In genomic region chr4:152090543-152090942, GRCh38 we compare ENCODE assay signal across 12 cellular contexts.
DNase-seq lines count a peak whose midpoint lies in the region; ATAC-seq, FAIRE-seq and TF ChIP-seq lines count a peak whose summit lies in the region.
"Had no signal": no experiment of that assay in that cellular context is flagged by ENCODE, and none has a peak within 500 bp of the region (broad histone marks: within the 10 kb centered on the region; RNA-seq: fewer than 3 reads in every experiment).

No MANE protein-coding gene starts in this region.

- H2AFZ ChIP-seq in K562 (ENCODE audit: low read depth, low read length) (no peak overlapping the region), PC-9 (no peak overlapping the region)

- H3K9me3 ChIP-seq in K562 (replicated peaks; ENCODE audit: control insufficient read depth, insufficient read depth, low read depth, low read length), result no peaks in the 10 kb centered on the region
- no peaks in the 10 kb centered on the region for H3K9me3 ChIP-seq in naive thymus-derived CD4-positive, alpha-beta T cell (ENCODE audit: control insufficient read depth in 2 of 3, low read length in 3 of 3)
- H3K9me3 ChIP-seq in PC-9 (ENCODE audit: insufficient read depth, low read depth), result no peaks in the 10 kb centered on the region

- POLR2A ChIA-PET in K562 (lab: Yijun Ruan, JAX), result interaction anchor here (0.6 kb wide), 1 partner anchor 214 kb away, joined by 3 read pairs; no protein-coding TSS in a partner anchor
- POLR2A ChIA-PET in naive thymus-derived CD4-positive, alpha-beta T cell (lab: Charles Lee), result interaction anchor here (0.6 to 6.0 kb wide), 7 partner anchors 10 to 340 kb away, joined by 3 to 39 read pairs (median 3); no protein-coding TSS in a partner anchor
- POLR2A ChIA-PET in PC-9 (lab: Charles Lee; ENCODE audit: unreplicated experiment), result interaction anchor here (0.6 kb wide), 1 partner anchor 332 kb away, joined by 4 read pairs; no protein-coding TSS in a partner anchor

- H4K20me1 ChIP-seq in K562 (replicated peaks; ENCODE audit: control insufficient read depth, insufficient read depth, low read length), result no peaks in the 10 kb centered on the region
- H4K20me1 ChIP-seq in PC-9 (ENCODE audit: insufficient read depth), result no peaks in the 10 kb centered on the region

- H3K36me3 ChIP-seq in K562 (ENCODE audit: control insufficient read depth, insufficient read depth, low read length), result no peaks in the 10 kb centered on the region
- H3K36me3 ChIP-seq in naive thymus-derived CD4-positive, alpha-beta T cell (ENCODE audit: control insufficient read depth in 2 of 3, insufficient read depth in 3 of 3, low read length in 3 of 3), result no peaks in the 10 kb centered on the region
- H3K36me3 ChIP-seq in PC-9 (ENCODE audit: low read depth), result no peaks in the 10 kb centered on the region

- BruUV-seq in K562 (replicated peaks; lab: Mats Ljungman, UMichigan), result no TSS peak
- no TSS peak for BruUV-seq in PC-9 (replicated peaks; lab: Mats Ljungman, UMichigan)

- no peaks in the 10 kb centered on the region for H3F3A ChIP-seq in PC-9 (ENCODE audit: insufficient read depth, low read depth)

- ATAC-seq in K562, result peak; percentile 44; the same call in 2 of the 3 replicates
- no peak for ATAC-seq in naive thymus-derived CD4-positive, alpha-beta T cell
- no peak for ATAC-seq in GM18907 (IDR thresholded peaks at IDR 0.05; ENCODE audit: unreplicated experiment)

- H3K4me1 Mint-ChIP-seq in naive thymus-derived CD4-positive, alpha-beta T cell, result peaks cover 29 to 88% (median 74%) of the 10 kb centered on the region in 7 donors

- H3K36me3 Mint-ChIP-seq in naive thymus-derived CD4-positive, alpha-beta T cell, result peaks cover 0 to 21% (median 0%) of the 10 kb centered on the region in 5 donors

- H3K27me3 Mint-ChIP-seq in naive thymus-derived CD4-positive, alpha-beta T cell, result no peaks in the 10 kb centered on the region

- in situ Hi-C loops in K562 (cut with MboI), result no loop called here

- intact Hi-C loops in K562 (cut with micrococcal nuclease), result no loop called here
- intact Hi-C loops in naive thymus-derived CD4-positive, alpha-beta T cell (cut with micrococcal nuclease), result loop anchor here in 1 of 2 donors (1.0 kb wide), 2 partner anchors 10 kb away; no protein-coding TSS in a partner anchor
- intact Hi-C loops in PC-9 (cut with micrococcal nuclease; ENCODE audit: unreplicated experiment), result no loop called here

- TF ChIP-seq POLR2A in K562 (conservative IDR thresholded peaks at IDR 0.05), result no peak

- DNase-seq in DMS53 (lab: John Stamatoyannopoulos, UW) (peak; percentile 40), DMS53 treated with DMSO at 0.1 percent for 48 hours (lab: John Stamatoyannopoulos, UW; ENCODE audit: unreplicated experiment) (no peak), NCI-H226 (peak; percentile 54), K562 (ENCODE audit: extremely low read depth in 1 of 4, low spot score in 3 of 4) (no peak), PC-9 (no peak), NCI-H1048 (lab: John Stamatoyannopoulos, UW) (no peak)
- DNase-seq in naive thymus-derived CD4-positive, alpha-beta T cell, result peak in 3 of 9 donors; percentile 16 to 44 (median 39)
- DNase-seq: NCI-H2171; stimulated activated CD4-positive, alpha-beta T cell treated with anti-CD3 and anti-CD28 coated beads, Interleukin-12 subunit alpha, Interleukin-12 subunit beta, amount 100 ng/mL, for 4 hours; stimulated activated CD8-positive, alpha-beta memory T cell treated with anti-CD3 and anti-CD28 coated beads, Interleukin-4, amount 100 ng/mL, for 48 hours had no signal

- 3% methylated on average over 8 of the region's 8 CpGs for WGBS in K562 (ENCODE audit: insufficient coverage, low coverage, missing lambda C conversion rate)

- no peak overlapping the region for H3K9ac ChIP-seq in K562 (ENCODE audit: insufficient read depth in 1 of 2, low read depth in 2 of 2, low read length in 2 of 2)

- TF ChIP-seq CTCF in K562 (IDR thresholded peaks at IDR 0.05 in 2 of 3, conservative IDR thresholded peaks at IDR 0.05 in 1 of 3; ENCODE audit: insufficient read depth in 2 of 3, low read depth in 1 of 3, low read length in 3 of 3), result no peak
- no peak for TF ChIP-seq CTCF in PC-9 (conservative IDR thresholded peaks at IDR 0.05)

- H3K9me3 Mint-ChIP-seq in naive thymus-derived CD4-positive, alpha-beta T cell, result peaks cover 0 to 2% (median 0%) of the 10 kb centered on the region in 11 donors

- H3K27ac Mint-ChIP-seq in naive thymus-derived CD4-positive, alpha-beta T cell, result peak overlapping the region in 5 of 9 donors; percentile 70 to 96 (median 92)

- H3K4me1 ChIP-seq in K562 (replicated peaks in 1 of 2; ENCODE audit: control insufficient read depth in 2 of 2, insufficient read depth in 2 of 2, low read length in 2 of 2) (no peaks in the 10 kb centered on the region), PC-9 (replicated peaks; ENCODE audit: insufficient read depth) (no peaks in the 10 kb centered on the region)
- H3K4me1 ChIP-seq in naive thymus-derived CD4-positive, alpha-beta T cell (ENCODE audit: control insufficient read depth in 2 of 2, insufficient read depth in 2 of 2, low read length in 2 of 2), result peaks cover 8 to 51% of the 10 kb centered on the region in 2 donors

- no peaks in the 10 kb centered on the region for H3K9me2 ChIP-seq in PC-9 (ENCODE audit: insufficient read depth)

- H3K27ac ChIP-seq in K562 (ENCODE audit: extremely low read depth, low read depth, low read length) (no peak overlapping the region), PC-9 (no peak overlapping the region)
- no peak overlapping the region for H3K27ac ChIP-seq in naive thymus-derived CD4-positive, alpha-beta T cell (ENCODE audit: low read depth, low read length)
- H3K27ac ChIP-seq: 22Rv1 had no signal

- H3K79me2 ChIP-seq in K562 (ENCODE audit: control insufficient read depth, insufficient read depth, low read length), result no peaks in the 10 kb centered on the region
- no peaks in the 10 kb centered on the region for H3K79me2 ChIP-seq in PC-9 (ENCODE audit: low read depth)

- H3K27me3 ChIP-seq in K562 (ENCODE audit: control insufficient read depth in 2 of 2, insufficient read depth in 2 of 2, low read length in 2 of 2), result peaks cover 2 to 21% of the 10 kb centered on the region in 2 experiments; a peak in 3 of 5 replicates
- H3K27me3 ChIP-seq in naive thymus-derived CD4-positive, alpha-beta T cell (ENCODE audit: control insufficient read depth in 2 of 2, insufficient read depth in 2 of 2, low read length in 2 of 2), result no peaks in the 10 kb centered on the region
- H3K27me3 ChIP-seq in PC-9 (ENCODE audit: insufficient read depth, low read depth), result no peaks in the 10 kb centered on the region

- no peak for TF ChIP-seq RAD21 in K562 (CRISPR knock-in tag; conservative IDR thresholded peaks at IDR 0.05 in 1 of 2, IDR thresholded peaks at IDR 0.05 in 1 of 2)

- H3K4me3 ChIP-seq in K562 (no peak overlapping the region), PC-9 (no peak overlapping the region)
- H3K4me3 ChIP-seq in naive thymus-derived CD4-positive, alpha-beta T cell (ENCODE audit: low read length), result no peak overlapping the region

- H3K4me2 ChIP-seq in K562 (ENCODE audit: insufficient read depth, low read length) (no peak overlapping the region), PC-9 (no peak overlapping the region)

- CTCF ChIA-PET in K562 (lab: Yijun Ruan, JAX; ENCODE audit: low intra/inter-chr PET ratio) (no interaction called here), PC-9 (lab: Charles Lee) (no interaction called here)
- CTCF ChIA-PET in naive thymus-derived CD4-positive, alpha-beta T cell (lab: Charles Lee), result interaction anchor here (1.3 to 1.5 kb wide), 2 partner anchors 9 to 12 kb away, joined by 5 read pairs; no protein-coding TSS in a partner anchor

- FAIRE-seq in K562 (lab: Jason Lieb, UNC), result no peak

- H3K4me3 Mint-ChIP-seq in naive thymus-derived CD4-positive, alpha-beta T cell, result peak overlapping the region in 6 of 10 donors; percentile 17 to 71 (median 62)

- TF ChIP-seq EP300 in K562 (IDR thresholded peaks at IDR 0.05; ENCODE audit: low read length), result no peak

- no peaks in the 10 kb centered on the region for H3K9me1 ChIP-seq in K562 (ENCODE audit: control insufficient read depth, insufficient read depth, low read length)

TF ChIP-seq in K562, 482 proteins besides CTCF, POLR2A, EP300 and RAD21:
- TF ChIP-seq, protein P1, sequence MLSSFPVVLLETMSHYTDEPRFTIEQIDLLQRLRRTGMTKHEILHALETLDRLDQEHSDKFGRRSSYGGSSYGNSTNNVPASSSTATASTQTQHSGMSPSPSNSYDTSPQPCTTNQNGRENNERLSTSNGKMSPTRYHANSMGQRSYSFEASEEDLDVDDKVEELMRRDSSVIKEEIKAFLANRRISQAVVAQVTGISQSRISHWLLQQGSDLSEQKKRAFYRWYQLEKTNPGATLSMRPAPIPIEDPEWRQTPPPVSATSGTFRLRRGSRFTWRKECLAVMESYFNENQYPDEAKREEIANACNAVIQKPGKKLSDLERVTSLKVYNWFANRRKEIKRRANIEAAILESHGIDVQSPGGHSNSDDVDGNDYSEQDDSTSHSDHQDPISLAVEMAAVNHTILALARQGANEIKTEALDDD (IDR thresholded peaks at IDR 0.05), result peak; percentile 68; the same call in 1 of the 2 replicates
- TF ChIP-seq JUND (IDR thresholded peaks at IDR 0.05; ENCODE audit: borderline replicate concordance, low read depth, low read length) (peak; percentile 9; the same call in 1 of the 2 replicates), JUND (tag; IDR thresholded peaks at IDR 0.05; ENCODE audit: borderline replicate concordance, low read depth, low read length) (no peak), FUS (optimal IDR thresholded peaks at IDR 0.05; ENCODE audit: low read depth, low read length) (no peak)
TF ChIP-seq in K562: peak in this region for 2.

Comparison
In these comparisons a context has a peak if more than half of its experiments do, and no peak if none do; other contexts are left out.
1. DNase-seq: peak in DMS53 (single experiment) and NCI-H226 (single experiment); none in DMS53 treated with DMSO at 0.1 percent for 48 hours (single experiment), K562 (0 of 4), PC-9 (0 of 2) and NCI-H1048 (single experiment).